Comparison of ENCODE assay signal across 23 cellular contexts in the genomic region with DNA sequence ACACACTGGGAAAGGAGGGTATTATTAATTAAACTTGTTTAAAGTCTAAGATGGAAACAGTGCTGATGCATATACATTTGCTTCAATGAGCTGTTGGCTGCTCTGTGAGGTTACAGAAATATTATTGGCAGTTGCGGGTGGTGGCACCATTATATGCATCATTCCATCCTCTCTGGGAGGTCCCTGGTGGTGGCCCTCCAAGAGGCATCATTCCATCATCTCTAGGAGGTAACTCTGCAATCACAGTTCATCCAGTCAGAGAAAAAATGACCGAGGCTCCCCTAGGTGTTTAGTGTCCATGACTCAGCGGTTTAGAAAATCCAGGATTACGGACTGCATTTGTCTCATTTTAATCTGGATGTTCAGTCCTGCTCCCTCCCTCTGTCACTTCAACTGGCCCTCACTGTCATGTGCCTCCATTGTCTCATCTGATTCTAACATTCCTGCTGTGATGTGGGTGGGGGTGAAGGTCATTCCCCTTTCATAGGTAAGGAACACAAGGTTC. TPM values are rescaled to one million over a fixed set of nuclear protein-coding genes. Genes with fewer than 3 reads are reported as not detected.
"Had no signal": no experiment of that assay in that cellular context is flagged by ENCODE, and none has a peak within 500 bp of the region (broad histone marks: within the 10 kb centered on the region; RNA-seq: fewer than 3 reads in every experiment).

No MANE protein-coding gene starts in this region.

- H3K4me3 ChIP-seq: ascending aorta, body of pancreas, SK-N-MC had no signal

- H3K36me3 ChIP-seq: ascending aorta had no signal

- H3K27me3 Mint-ChIP-seq: activated naive CD8-positive, alpha-beta T cell treated with anti-CD3 and anti-CD28 coated beads, Interleukin-2, amount 50 U/mL, for 24 hours; activated T-cell treated with anti-CD3 and anti-CD28 coated beads, Interleukin-2, amount 50 U/mL, for 24 hours had no signal

- H3K4me1 ChIP-seq: ascending aorta, body of pancreas had no signal

- ATAC-seq: activated CD4-positive, CD25-positive, alpha-beta regulatory T cell treated with anti-CD3 and anti-CD28 coated beads, Interleukin-2, amount 50 U/mL, for 24 hours; activated CD8-positive, alpha-beta T cell treated with anti-CD3 and anti-CD28 coated beads, Interleukin-2, amount 10 ng/mL, durations not matched to agents 7 days and 5 days; activated naive CD4-positive, alpha-beta T cell treated with anti-CD3 and anti-CD28 coated beads, Interleukin-2, amount 50 U/mL, for 72 hours; activated naive CD8-positive, alpha-beta T cell treated with anti-CD3 and anti-CD28 coated beads, Interleukin-2, amount 50 U/mL, for 24 hours; body of pancreas; Panc1 had no signal

- H3K27ac ChIP-seq: ascending aorta, body of pancreas, SK-N-MC had no signal

- H3K27ac Mint-ChIP-seq: activated CD8-positive, alpha-beta T cell treated with anti-CD3 and anti-CD28 coated beads, Interleukin-2, amount 10 ng/mL, durations not matched to agents 7 days and 5 days; activated naive CD4-positive, alpha-beta T cell treated with anti-CD3 and anti-CD28 coated beads, Interleukin-2, amount 50 U/mL, for 72 hours; activated naive CD8-positive, alpha-beta T cell treated with anti-CD3 and anti-CD28 coated beads, Interleukin-2, amount 50 U/mL, for 24 hours; activated T-cell treated with anti-CD3 and anti-CD28 coated beads, Interleukin-2, amount 50 U/mL, for 24 hours; activated T-helper 1 cell treated with anti-CD3 and anti-CD28 coated beads, Interleukin-12 subunit alpha, Interleukin-12 subunit beta, Interleukin-2, Interleukin-4 antibody, amounts not matched to agents 30 ng/mL and 10 ng/mL and 1 ng/mL, durations not matched to agents 14 hours and 24 hours and 36 hours had no signal

- H3K9me3 ChIP-seq: ascending aorta, body of pancreas had no signal

- H3K4me3 Mint-ChIP-seq: activated CD8-positive, alpha-beta T cell treated with anti-CD3 and anti-CD28 coated beads, Interleukin-2, amount 10 ng/mL, durations not matched to agents 7 days and 5 days; activated naive CD8-positive, alpha-beta T cell treated with anti-CD3 and anti-CD28 coated beads, Interleukin-2, amount 50 U/mL, for 24 hours; activated T-cell treated with anti-CD3 and anti-CD28 coated beads, Interleukin-2, amount 50 U/mL, for 24 hours; activated T-helper 1 cell treated with anti-CD3 and anti-CD28 coated beads, Interleukin-12 subunit alpha, Interleukin-12 subunit beta, Interleukin-2, Interleukin-4 antibody, amounts not matched to agents 30 ng/mL and 10 ng/mL and 1 ng/mL, durations not matched to agents 14 hours and 24 hours and 36 hours had no signal

- H3K27me3 ChIP-seq: ascending aorta, body of pancreas had no signal

- DNase-seq: activated CD4-positive, alpha-beta T cell treated with anti-CD3 and anti-CD28 coated beads for 4 hours; activated CD8-positive, alpha-beta T cell treated with anti-CD3 and anti-CD28 coated beads, Interleukin-2, amount 10 ng/mL, durations not matched to agents 7 days and 5 days; activated effector memory CD4-positive, alpha-beta T cell treated with Interleukin-2 at 50 U/mL for 16 hours; activated naive CD4-positive, alpha-beta T cell; activated naive CD8-positive, alpha-beta T cell treated with anti-CD3 and anti-CD28 coated beads, Interleukin-2, amount 50 U/mL, for 24 hours; activated T-cell treated with anti-CD3 and anti-CD28 coated beads, Interleukin-2, amount 50 U/mL, for 24 hours; amniotic stem cell; central memory CD4-positive, alpha-beta T cell; Karpas-422; MM.1S; NCI-H1436 treated with DMSO at 0.1 percent for 48 hours; NCI-H2081; NCI-H748 treated with DMSO at 0.1 percent for 48 hours; RPMI8226; T-helper 1 cell had no signal

RNA-seq across cellular contexts. Expression of a gene that starts 15.4 kb away (rescaled TPM):
- total RNA-seq: bronchial epithelial cell had no signal
